1 cellular context compared by ENCODE assay signal in the genomic region with DNA sequence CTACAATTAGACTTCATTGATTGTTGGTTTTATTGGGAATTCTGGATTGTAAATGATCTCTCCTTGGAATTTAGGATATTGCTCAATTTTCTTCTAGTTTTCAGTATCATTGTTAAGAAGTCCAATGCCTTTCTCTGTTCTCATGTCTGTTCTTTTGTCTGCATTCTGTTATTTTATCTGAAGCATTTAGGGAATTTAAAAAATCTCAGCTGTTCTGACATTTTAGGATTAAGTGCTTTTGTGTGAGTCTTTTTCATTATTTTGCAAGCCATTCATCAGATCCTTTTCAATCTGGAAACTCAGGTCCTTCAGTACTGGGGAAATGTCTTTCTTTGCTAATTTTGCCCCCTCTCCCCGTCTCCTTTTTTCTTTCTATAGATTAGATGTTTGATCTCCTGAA.
TF ChIP-seq lines count a peak whose summit lies in the region.

No MANE protein-coding gene starts in this region.

TF ChIP-seq in SK-N-SH, 30 proteins besides CTCF, POLR2A, EP300 and RAD21 (continued from another document):
- TF ChIP-seq, protein P1, sequence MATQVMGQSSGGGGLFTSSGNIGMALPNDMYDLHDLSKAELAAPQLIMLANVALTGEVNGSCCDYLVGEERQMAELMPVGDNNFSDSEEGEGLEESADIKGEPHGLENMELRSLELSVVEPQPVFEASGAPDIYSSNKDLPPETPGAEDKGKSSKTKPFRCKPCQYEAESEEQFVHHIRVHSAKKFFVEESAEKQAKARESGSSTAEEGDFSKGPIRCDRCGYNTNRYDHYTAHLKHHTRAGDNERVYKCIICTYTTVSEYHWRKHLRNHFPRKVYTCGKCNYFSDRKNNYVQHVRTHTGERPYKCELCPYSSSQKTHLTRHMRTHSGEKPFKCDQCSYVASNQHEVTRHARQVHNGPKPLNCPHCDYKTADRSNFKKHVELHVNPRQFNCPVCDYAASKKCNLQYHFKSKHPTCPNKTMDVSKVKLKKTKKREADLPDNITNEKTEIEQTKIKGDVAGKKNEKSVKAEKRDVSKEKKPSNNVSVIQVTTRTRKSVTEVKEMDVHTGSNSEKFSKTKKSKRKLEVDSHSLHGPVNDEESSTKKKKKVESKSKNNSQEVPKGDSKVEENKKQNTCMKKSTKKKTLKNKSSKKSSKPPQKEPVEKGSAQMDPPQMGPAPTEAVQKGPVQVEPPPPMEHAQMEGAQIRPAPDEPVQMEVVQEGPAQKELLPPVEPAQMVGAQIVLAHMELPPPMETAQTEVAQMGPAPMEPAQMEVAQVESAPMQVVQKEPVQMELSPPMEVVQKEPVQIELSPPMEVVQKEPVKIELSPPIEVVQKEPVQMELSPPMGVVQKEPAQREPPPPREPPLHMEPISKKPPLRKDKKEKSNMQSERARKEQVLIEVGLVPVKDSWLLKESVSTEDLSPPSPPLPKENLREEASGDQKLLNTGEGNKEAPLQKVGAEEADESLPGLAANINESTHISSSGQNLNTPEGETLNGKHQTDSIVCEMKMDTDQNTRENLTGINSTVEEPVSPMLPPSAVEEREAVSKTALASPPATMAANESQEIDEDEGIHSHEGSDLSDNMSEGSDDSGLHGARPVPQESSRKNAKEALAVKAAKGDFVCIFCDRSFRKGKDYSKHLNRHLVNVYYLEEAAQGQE (IDR thresholded peaks at IDR 0.05; ENCODE audit: low read depth, low read length), result no peak
- TF ChIP-seq GABPA (IDR thresholded peaks at IDR 0.05; ENCODE audit: low read depth) (no peak), FOXM1 (IDR thresholded peaks at IDR 0.05; ENCODE audit: low read depth) (no peak), MXI1 (IDR thresholded peaks at IDR 0.05; ENCODE audit: low read depth, low read length) (no peak), POLR2AphosphoS5 (IDR thresholded peaks at IDR 0.05; ENCODE audit: low read depth, low read length) (no peak), YY1 (IDR thresholded peaks at IDR 0.05; ENCODE audit: low read depth) (no peak), TCF12 (IDR thresholded peaks at IDR 0.05) (no peak), ELF1 (IDR thresholded peaks at IDR 0.05) (no peak), JUND (IDR thresholded peaks at IDR 0.05) (no peak), EZH2phosphoT487 (IDR thresholded peaks at IDR 0.05; ENCODE audit: borderline replicate concordance, low read depth) (no peak), TEAD4 (IDR thresholded peaks at IDR 0.05; ENCODE audit: borderline replicate concordance, insufficient read depth) (no peak), TAF1 (IDR thresholded peaks at IDR 0.05; ENCODE audit: borderline replicate concordance, low read depth, low read length) (no peak), SIN3A (IDR thresholded peaks at IDR 0.05; ENCODE audit: borderline replicate concordance, low read depth, low read length) (no peak), FOXJ3 (CRISPR knock-in tag; IDR thresholded peaks at IDR 0.05) (no peak)
- TF ChIP-seq, protein P2, sequence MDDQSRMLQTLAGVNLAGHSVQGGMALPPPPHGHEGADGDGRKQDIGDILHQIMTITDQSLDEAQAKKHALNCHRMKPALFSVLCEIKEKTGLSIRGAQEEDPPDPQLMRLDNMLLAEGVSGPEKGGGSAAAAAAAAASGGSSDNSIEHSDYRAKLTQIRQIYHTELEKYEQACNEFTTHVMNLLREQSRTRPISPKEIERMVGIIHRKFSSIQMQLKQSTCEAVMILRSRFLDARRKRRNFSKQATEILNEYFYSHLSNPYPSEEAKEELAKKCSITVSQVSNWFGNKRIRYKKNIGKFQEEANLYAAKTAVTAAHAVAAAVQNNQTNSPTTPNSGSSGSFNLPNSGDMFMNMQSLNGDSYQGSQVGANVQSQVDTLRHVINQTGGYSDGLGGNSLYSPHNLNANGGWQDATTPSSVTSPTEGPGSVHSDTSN (IDR thresholded peaks at IDR 0.05), result no peak
- TF ChIP-seq, protein P3, sequence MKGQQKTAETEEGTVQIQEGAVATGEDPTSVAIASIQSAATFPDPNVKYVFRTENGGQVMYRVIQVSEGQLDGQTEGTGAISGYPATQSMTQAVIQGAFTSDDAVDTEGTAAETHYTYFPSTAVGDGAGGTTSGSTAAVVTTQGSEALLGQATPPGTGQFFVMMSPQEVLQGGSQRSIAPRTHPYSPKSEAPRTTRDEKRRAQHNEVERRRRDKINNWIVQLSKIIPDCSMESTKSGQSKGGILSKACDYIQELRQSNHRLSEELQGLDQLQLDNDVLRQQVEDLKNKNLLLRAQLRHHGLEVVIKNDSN (IDR thresholded peaks at IDR 0.05; ENCODE audit: borderline replicate concordance, low read depth), result no peak
- TF ChIP-seq, protein P4, sequence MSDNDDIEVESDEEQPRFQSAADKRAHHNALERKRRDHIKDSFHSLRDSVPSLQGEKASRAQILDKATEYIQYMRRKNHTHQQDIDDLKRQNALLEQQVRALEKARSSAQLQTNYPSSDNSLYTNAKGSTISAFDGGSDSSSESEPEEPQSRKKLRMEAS (IDR thresholded peaks at IDR 0.05; ENCODE audit: low read depth), result no peak
- TF ChIP-seq, protein P5, sequence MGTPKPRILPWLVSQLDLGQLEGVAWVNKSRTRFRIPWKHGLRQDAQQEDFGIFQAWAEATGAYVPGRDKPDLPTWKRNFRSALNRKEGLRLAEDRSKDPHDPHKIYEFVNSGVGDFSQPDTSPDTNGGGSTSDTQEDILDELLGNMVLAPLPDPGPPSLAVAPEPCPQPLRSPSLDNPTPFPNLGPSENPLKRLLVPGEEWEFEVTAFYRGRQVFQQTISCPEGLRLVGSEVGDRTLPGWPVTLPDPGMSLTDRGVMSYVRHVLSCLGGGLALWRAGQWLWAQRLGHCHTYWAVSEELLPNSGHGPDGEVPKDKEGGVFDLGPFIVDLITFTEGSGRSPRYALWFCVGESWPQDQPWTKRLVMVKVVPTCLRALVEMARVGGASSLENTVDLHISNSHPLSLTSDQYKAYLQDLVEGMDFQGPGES (IDR thresholded peaks at IDR 0.05; ENCODE audit: low read depth, low read length), result no peak
TF ChIP-seq in SK-N-SH: peak in this region for 0.
